Comparison of ENCODE assay signal across 8 cellular contexts in genomic region chr21:44800103-44800502, GRCh38. TPM values are rescaled to one million over a fixed set of nuclear protein-coding genes. Genes with fewer than 3 reads are reported as not detected.
DNase-seq lines count a peak whose midpoint lies in the region; ATAC-seq and TF ChIP-seq lines count a peak whose summit lies in the region.

No MANE protein-coding gene starts in this region.

- 33 to 38% methylated on average over 12 of the region's 12 CpGs for WGBS in body of pancreas, 2 donors

- no peak for ATAC-seq in body of pancreas

- TF ChIP-seq CTCF in body of pancreas (IDR thresholded peaks at IDR 0.05) = peak in 6 of 7 experiments; percentile 8 to 35 (median 22)

- H3K4me3 ChIP-seq in body of pancreas = no peak overlapping the region

- DNase-seq in DMS53 (lab: John Stamatoyannopoulos, UW) = peak; percentile 20
- no peak for DNase-seq in DMS53 treated with DMSO at 0.1 percent for 48 hours (lab: John Stamatoyannopoulos, UW; ENCODE audit: unreplicated experiment)
- peak; percentile 52 for DNase-seq in NCI-H526 treated with DMSO at 0.1 percent for 48 hours (lab: John Stamatoyannopoulos, UW)
- DNase-seq in body of pancreas = peak in 1 of 4 donors; percentile 25
- peak; percentile 31 for DNase-seq in mucosa of gallbladder (ENCODE audit: low spot score)
- DNase-seq in iPS-NIHi11 (ENCODE audit: low spot score) = no peak
- no peak for DNase-seq in hippocampal formation (lab: John Stamatoyannopoulos, UW)
- DNase-seq in NAMALWA (ENCODE audit: low spot score) = no peak

- H3K36me3 ChIP-seq in body of pancreas (replicated peaks in 1 of 2; ENCODE audit: insufficient read depth in 1 of 2, low read depth in 2 of 2) = peaks cover 0 to 4% of the 10 kb centered on the region in 2 donors

- H3K9me3 ChIP-seq in body of pancreas = no peaks in the 10 kb centered on the region

- peaks cover 38% of the 10 kb centered on the region for H3K4me1 ChIP-seq in body of pancreas

- no peak for TF ChIP-seq POLR2A in body of pancreas (IDR thresholded peaks at IDR 0.05)

- no peaks in the 10 kb centered on the region for H3K27me3 ChIP-seq in body of pancreas

- intact Hi-C loops in body of pancreas (cut with DNase I) = loop anchor here (10.0 kb wide), 1 partner anchor 285 kb away; no protein-coding TSS in a partner anchor

- H3K27ac ChIP-seq in body of pancreas = no peak overlapping the region

RNA-seq across cellular contexts. Expression of gene UBE2G2, which starts 1.5 kb away (rescaled TPM):
- total RNA-seq in body of pancreas (10 to 100 TPM; 61.7 to 64.3 TPM), mucosa of gallbladder (74.4 TPM)

RNA-seq across cellular contexts. Expression of gene SUMO3, which starts 17.8 kb away (rescaled TPM):
- 10 to 100 TPM; 20.4 to 33.2 TPM for total RNA-seq in body of pancreas
- total RNA-seq in mucosa of gallbladder = 70.5 TPM

Comparison
In these comparisons a context has a peak if more than half of its experiments do, and no peak if none do; other contexts are left out.
1. DNase-seq: peak in DMS53 (single experiment), NCI-H526 treated with DMSO at 0.1 percent for 48 hours (single experiment) and mucosa of gallbladder (single experiment); none in DMS53 treated with DMSO at 0.1 percent for 48 hours (single experiment), iPS-NIHi11 (single experiment), hippocampal formation (0 of 2) and NAMALWA (single experiment).